ENCODE assay signal across 14 cellular contexts in genomic region chr4:48329976-48330375, GRCh38. TPM values are rescaled to one million over a fixed set of nuclear protein-coding genes. Genes with fewer than 3 reads are reported as not detected.
A peak's percentile ranks its signal among the peaks of the same experiment; 100 is the strongest.
DNase-seq lines count a peak whose midpoint lies in the region; ATAC-seq, FAIRE-seq and TF ChIP-seq lines count a peak whose summit lies in the region.
"Had no signal": no experiment of that assay in that cellular context is flagged by ENCODE, and none has a peak within 500 bp of the region (broad histone marks: within the 10 kb centered on the region; RNA-seq: fewer than 3 reads in every experiment).

No MANE protein-coding gene starts in this region.

- POLR2A ChIA-PET in activated CD8-positive, alpha-beta T cell treated with anti-CD3 and anti-CD28 coated beads for 36 hours (lab: Charles Lee), result no interaction called here
- POLR2A ChIA-PET in GM10248 (lab: Yijun Ruan, JAX), result no interaction called here

- peaks cover 9% of the 10 kb centered on the region for H3K27me3 Mint-ChIP-seq in activated naive CD8-positive, alpha-beta T cell treated with anti-CD3 and anti-CD28 coated beads, Interleukin-2, amount 50 U/mL, for 24 hours
- H3K27me3 Mint-ChIP-seq in activated naive CD8-positive, alpha-beta T cell treated with anti-CD3 and anti-CD28 coated beads for 36 hours, result no peaks in the 10 kb centered on the region
- H3K27me3 Mint-ChIP-seq in activated CD8-positive, alpha-beta T cell treated with anti-CD3 and anti-CD28 coated beads for 36 hours, result peaks cover 6% of the 10 kb centered on the region

- H3K27me3 ChIP-seq in foreskin keratinocyte, result no peaks in the 10 kb centered on the region
- H3K27me3 ChIP-seq: ascending aorta, Peyer's patch had no signal

- no peak for DNase-seq in activated naive CD8-positive, alpha-beta T cell treated with anti-CD3 and anti-CD28 coated beads, Interleukin-2, amount 50 U/mL, for 24 hours
- no peak for DNase-seq in activated naive CD8-positive, alpha-beta T cell treated with anti-CD3 and anti-CD28 coated beads for 36 hours
- no peak for DNase-seq in activated CD8-positive, alpha-beta T cell treated with anti-CD3 and anti-CD28 coated beads for 36 hours
- DNase-seq in foreskin keratinocyte, result peak; percentile 64 to 79
- DNase-seq in urothelium cell line (ENCODE audit: low spot score), result peak; percentile 61
- DNase-seq in NCI-H1436 treated with DMSO at 0.1 percent for 48 hours (lab: John Stamatoyannopoulos, UW), result no peak
- no peak for DNase-seq in GM13977 (ENCODE audit: low spot score)
- no peak for DNase-seq in GM10248 (ENCODE audit: extremely low spot score)
- DNase-seq: activated CD4-positive, alpha-beta T cell treated with anti-CD3 and anti-CD28 coated beads, Interleukin-2, amount 10 ng/mL, durations not matched to agents 7 days and 5 days; C1 segment of cervical spinal cord; NCI-H1694 treated with DMSO at 0.1 percent for 48 hours; Peyer's patch; stimulated activated naive B cell treated with anti-CD40 and anti-IgM and Interleukin-4, amounts not matched to agents 10 μg/mL and 1 μg/mL and 100 μg/mL, for 72 hours had no signal

- peaks cover 17% of the 10 kb centered on the region for H3K4me1 Mint-ChIP-seq in activated naive CD8-positive, alpha-beta T cell treated with anti-CD3 and anti-CD28 coated beads, Interleukin-2, amount 50 U/mL, for 24 hours
- peaks cover 10% of the 10 kb centered on the region for H3K4me1 Mint-ChIP-seq in activated naive CD8-positive, alpha-beta T cell treated with anti-CD3 and anti-CD28 coated beads for 36 hours
- peaks cover 10% of the 10 kb centered on the region for H3K4me1 Mint-ChIP-seq in activated CD8-positive, alpha-beta T cell treated with anti-CD3 and anti-CD28 coated beads for 36 hours (ENCODE audit: low read depth)
- H3K4me1 Mint-ChIP-seq: stimulated activated naive B cell treated with anti-CD40 and anti-IgM and Interleukin-4, amounts not matched to agents 10 μg/mL and 1 μg/mL and 100 μg/mL, for 72 hours had no signal

- no peaks in the 10 kb centered on the region for H3K36me3 Mint-ChIP-seq in activated naive CD8-positive, alpha-beta T cell treated with anti-CD3 and anti-CD28 coated beads, Interleukin-2, amount 50 U/mL, for 24 hours (ENCODE audit: low read depth)
- no peaks in the 10 kb centered on the region for H3K36me3 Mint-ChIP-seq in activated naive CD8-positive, alpha-beta T cell treated with anti-CD3 and anti-CD28 coated beads for 36 hours
- H3K36me3 Mint-ChIP-seq in activated CD8-positive, alpha-beta T cell treated with anti-CD3 and anti-CD28 coated beads for 36 hours (ENCODE audit: low read depth), result no peaks in the 10 kb centered on the region
- H3K36me3 Mint-ChIP-seq: stimulated activated naive B cell treated with anti-CD40 and anti-IgM and Interleukin-4, amounts not matched to agents 10 μg/mL and 1 μg/mL and 100 μg/mL, for 72 hours had no signal

- intact Hi-C loops in activated CD8-positive, alpha-beta T cell treated with anti-CD3 and anti-CD28 coated beads for 36 hours (cut with micrococcal nuclease), result no loop called here

- CTCF ChIA-PET in activated CD8-positive, alpha-beta T cell treated with anti-CD3 and anti-CD28 coated beads for 36 hours (lab: Charles Lee), result no interaction called here
- CTCF ChIA-PET in GM10248 (lab: Yijun Ruan, JAX), result interaction anchor here (1.6 to 3.3 kb wide), 3 partner anchors 7 to 15 kb away, joined by 4 to 14 read pairs (median 4); no protein-coding TSS in a partner anchor

- ATAC-seq in activated naive CD8-positive, alpha-beta T cell treated with anti-CD3 and anti-CD28 coated beads, Interleukin-2, amount 50 U/mL, for 24 hours, result peak; percentile 73
- peak; percentile 82 for ATAC-seq in activated CD8-positive, alpha-beta T cell treated with anti-CD3 and anti-CD28 coated beads for 36 hours
- ATAC-seq in foreskin keratinocyte, result peak; percentile 68
- ATAC-seq: stimulated activated naive B cell treated with anti-CD40 and anti-IgM and Interleukin-4, amounts not matched to agents 10 μg/mL and 1 μg/mL and 100 μg/mL, for 72 hours had no signal

- H3K4me1 ChIP-seq in foreskin keratinocyte, result peaks cover 39% of the 10 kb centered on the region
- H3K4me1 ChIP-seq: ascending aorta had no signal

- peak overlapping the region; percentile 76 for H3K27ac ChIP-seq in foreskin keratinocyte
- H3K27ac ChIP-seq: Peyer's patch had no signal

- no peak overlapping the region for H3K4me3 Mint-ChIP-seq in activated naive CD8-positive, alpha-beta T cell treated with anti-CD3 and anti-CD28 coated beads, Interleukin-2, amount 50 U/mL, for 24 hours
- H3K4me3 Mint-ChIP-seq in activated naive CD8-positive, alpha-beta T cell treated with anti-CD3 and anti-CD28 coated beads for 36 hours, result no peak overlapping the region
- H3K4me3 Mint-ChIP-seq in activated CD8-positive, alpha-beta T cell treated with anti-CD3 and anti-CD28 coated beads for 36 hours, result no peak overlapping the region
- H3K4me3 Mint-ChIP-seq: activated CD4-positive, alpha-beta T cell treated with anti-CD3 and anti-CD28 coated beads, Interleukin-2, amount 10 ng/mL, durations not matched to agents 7 days and 5 days; stimulated activated naive B cell treated with anti-CD40 and anti-IgM and Interleukin-4, amounts not matched to agents 10 μg/mL and 1 μg/mL and 100 μg/mL, for 72 hours had no signal

- in situ Hi-C loops in GM13977 (cut with MboI; ENCODE audit: low pct_unique_long_range_greater_than_20kb, low sequenced_read_pairs, unreplicated experiment), result no loop called here

- no peak for FAIRE-seq in urothelium cell line (lab: Jason Lieb, UNC)

- H3K9me3 Mint-ChIP-seq in activated naive CD8-positive, alpha-beta T cell treated with anti-CD3 and anti-CD28 coated beads, Interleukin-2, amount 50 U/mL, for 24 hours, result no peaks in the 10 kb centered on the region
- no peaks in the 10 kb centered on the region for H3K9me3 Mint-ChIP-seq in activated naive CD8-positive, alpha-beta T cell treated with anti-CD3 and anti-CD28 coated beads for 36 hours
- H3K9me3 Mint-ChIP-seq in activated CD8-positive, alpha-beta T cell treated with anti-CD3 and anti-CD28 coated beads for 36 hours, result no peaks in the 10 kb centered on the region
- H3K9me3 Mint-ChIP-seq: activated CD4-positive, alpha-beta T cell treated with anti-CD3 and anti-CD28 coated beads, Interleukin-2, amount 10 ng/mL, durations not matched to agents 7 days and 5 days; stimulated activated naive B cell treated with anti-CD40 and anti-IgM and Interleukin-4, amounts not matched to agents 10 μg/mL and 1 μg/mL and 100 μg/mL, for 72 hours had no signal

- no peak overlapping the region for H3K27ac Mint-ChIP-seq in activated naive CD8-positive, alpha-beta T cell treated with anti-CD3 and anti-CD28 coated beads, Interleukin-2, amount 50 U/mL, for 24 hours
- H3K27ac Mint-ChIP-seq in activated naive CD8-positive, alpha-beta T cell treated with anti-CD3 and anti-CD28 coated beads for 36 hours, result no peak overlapping the region
- no peak overlapping the region for H3K27ac Mint-ChIP-seq in activated CD8-positive, alpha-beta T cell treated with anti-CD3 and anti-CD28 coated beads for 36 hours
- H3K27ac Mint-ChIP-seq: activated CD4-positive, alpha-beta T cell treated with anti-CD3 and anti-CD28 coated beads, Interleukin-2, amount 10 ng/mL, durations not matched to agents 7 days and 5 days; stimulated activated naive B cell treated with anti-CD40 and anti-IgM and Interleukin-4, amounts not matched to agents 10 μg/mL and 1 μg/mL and 100 μg/mL, for 72 hours had no signal

- no peak for TF ChIP-seq CTCF in activated CD8-positive, alpha-beta T cell treated with anti-CD3 and anti-CD28 coated beads for 36 hours (IDR thresholded peaks at IDR 0.05)
- TF ChIP-seq CTCF in foreskin keratinocyte (conservative IDR thresholded peaks at IDR 0.05) (no peak), GM13977 (IDR thresholded peaks at IDR 0.05; ENCODE audit: extremely low read depth, insufficient read depth, missing control alignments) (no peak), GM10248 (IDR thresholded peaks at IDR 0.05; ENCODE audit: control extremely low read depth, extremely low read depth, low read depth, missing control alignments) (no peak)

RNA-seq across cellular contexts. Expression of gene SLAIN2, which starts 11.4 kb away (rescaled TPM):
- total RNA-seq in activated naive CD8-positive, alpha-beta T cell treated with anti-CD3 and anti-CD28 coated beads for 36 hours, result 10 to 100 TPM; 62.0 to 66.3 TPM
- total RNA-seq in activated CD8-positive, alpha-beta T cell treated with anti-CD3 and anti-CD28 coated beads for 36 hours, result 10 to 100 TPM; 48.6 to 53.2 TPM
- total RNA-seq in foreskin keratinocyte, result 65.0 and 68.2 TPM in 2 replicates
- 17.5 and 25.7 TPM in 2 replicates for polyA plus RNA-seq in foreskin keratinocyte

Comparison
In these comparisons a context has a peak if more than half of its experiments do, and no peak if none do; other contexts are left out.
1. DNase-seq: peak in foreskin keratinocyte (2 of 2) and urothelium cell line (single experiment); none in activated naive CD8-positive, alpha-beta T cell treated with anti-CD3 and anti-CD28 coated beads, Interleukin-2, amount 50 U/mL, for 24 hours (single experiment), activated naive CD8-positive, alpha-beta T cell treated with anti-CD3 and anti-CD28 coated beads for 36 hours (single experiment), activated CD8-positive, alpha-beta T cell treated with anti-CD3 and anti-CD28 coated beads for 36 hours (single experiment), NCI-H1436 treated with DMSO at 0.1 percent for 48 hours (single experiment), GM13977 (single experiment) and GM10248 (single experiment).
2. Peak in every context shown above with its lines, with median percentiles within 50 percentile points of each other: ATAC-seq.